Comparison of ENCODE assay signal across 11 cellular contexts in genomic region chr13:44218501-44219240, GRCh38.
DNase-seq lines count a peak whose midpoint lies in the region; ATAC-seq lines count a peak whose summit lies in the region.
"Had no signal": no experiment of that assay in that cellular context is flagged by ENCODE, and none has a peak within 500 bp of the region (broad histone marks: within the 10 kb centered on the region; RNA-seq: fewer than 3 reads in every experiment).

No MANE protein-coding gene starts in this region.

- no peak overlapping the region for H3K4me3 ChIP-seq in HAP-1
- peak overlapping the region in 1 of 3 donors; percentile 25 for H3K4me3 ChIP-seq in skeletal muscle tissue (ENCODE audit: low read length in 3 of 3)
- H3K4me3 ChIP-seq: skin epidermis had no signal

- H3K9me3 ChIP-seq in HAP-1: no peaks in the 10 kb centered on the region
- H3K9me3 ChIP-seq in skeletal muscle tissue (ENCODE audit: control insufficient read depth in 3 of 3, low read length in 3 of 3): no peaks in the 10 kb centered on the region

- peak overlapping the region; percentile 56 for H3K27ac ChIP-seq in skeletal muscle tissue (ENCODE audit: low read depth, low read length)

- DNase-seq in HAP-1 (ENCODE audit: low spot score in 2 of 2) (peak; percentile 61 to 98), NCI-H82 (lab: John Stamatoyannopoulos, UW) (peak; percentile 87), globus pallidus (ENCODE audit: low spot score) (peak; percentile 68), HPDE6-E6E7 (ENCODE audit: extremely low spot score) (no peak)
- DNase-seq in stimulated activated CD4-positive, alpha-beta T cell treated with anti-CD3 and anti-CD28 coated beads, Interleukin-4, amount 100 ng/mL, for 4 hours: no peak
- DNase-seq: activated naive CD8-positive, alpha-beta T cell treated with anti-CD3 and anti-CD28 coated beads, Interleukin-2, amount 10 ng/mL, durations not matched to agents 7 days and 5 days; DND-41 had no signal

- peaks cover 13% of the 10 kb centered on the region for H3K4me1 ChIP-seq in HAP-1
- peaks cover 19 to 25% (median 19%) of the 10 kb centered on the region in 3 donors for H3K4me1 ChIP-seq in skeletal muscle tissue (ENCODE audit: control insufficient read depth in 3 of 3, insufficient read depth in 3 of 3, low read length in 3 of 3)

- ATAC-seq in GM21367 (IDR thresholded peaks at IDR 0.05; ENCODE audit: unreplicated experiment) (no peak), HG03135 (IDR thresholded peaks at IDR 0.05; ENCODE audit: unreplicated experiment) (no peak)

- peaks cover 87% of the 10 kb centered on the region for H3K27me3 ChIP-seq in HAP-1 (ENCODE audit: low read depth)
- no peaks in the 10 kb centered on the region for H3K27me3 ChIP-seq in skeletal muscle tissue (ENCODE audit: control insufficient read depth in 3 of 3, insufficient read depth in 3 of 3, low read length in 3 of 3)

- H3K9ac ChIP-seq in skeletal muscle tissue (ENCODE audit: low read depth in 1 of 3, low read length in 3 of 3): peak overlapping the region; percentile 8 to 35 (median 25)

- H3K36me3 ChIP-seq in HAP-1 (replicated peaks) (no peaks in the 10 kb centered on the region), skeletal muscle tissue (ENCODE audit: control insufficient read depth in 3 of 3, insufficient read depth in 3 of 3, low read length in 3 of 3) (no peaks in the 10 kb centered on the region)

- in situ Hi-C loops in HAP-1 (cut with MboI; ENCODE audit: low sequenced_read_pairs): no loop called here

Comparison
In these comparisons a context has a peak if more than half of its experiments do, and no peak if none do; other contexts are left out.
1. DNase-seq: peak in HAP-1 (2 of 2), NCI-H82 (single experiment) and globus pallidus (single experiment); none in HPDE6-E6E7 (single experiment) and stimulated activated CD4-positive, alpha-beta T cell treated with anti-CD3 and anti-CD28 coated beads, Interleukin-4, amount 100 ng/mL, for 4 hours (0 of 2).